Comparison of ENCODE assay signal across 12 cellular contexts in the genomic region with DNA sequence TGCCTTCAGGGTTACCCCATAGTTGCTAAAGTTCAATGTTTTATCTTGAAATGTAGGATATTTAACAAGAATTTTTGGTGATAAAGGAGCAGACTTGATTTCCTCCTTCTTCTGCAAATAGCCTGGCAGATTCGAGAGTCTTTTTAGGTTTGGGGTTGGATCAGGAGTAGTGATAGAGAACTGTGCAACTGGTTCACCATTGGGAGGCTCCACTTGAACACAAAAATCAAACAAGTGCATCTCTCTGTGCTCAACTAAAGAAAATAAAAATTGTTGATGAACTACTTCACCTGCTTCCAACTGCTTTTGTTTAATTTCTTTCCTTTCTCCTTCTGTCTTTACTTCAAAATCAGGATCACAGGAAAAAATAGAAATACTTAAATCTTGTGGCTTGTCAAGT. TPM values are rescaled to one million over a fixed set of nuclear protein-coding genes. Genes with fewer than 3 reads are reported as not detected.
DNase-seq lines count a peak whose midpoint lies in the region; ATAC-seq and TF ChIP-seq lines count a peak whose summit lies in the region.
"Had no signal": no experiment of that assay in that cellular context is flagged by ENCODE, and none has a peak within 500 bp of the region (broad histone marks: within the 10 kb centered on the region; RNA-seq: fewer than 3 reads in every experiment).

No MANE protein-coding gene starts in this region.

- no peak overlapping the region for H3K27ac Mint-ChIP-seq in activated CD8-positive, alpha-beta T cell treated with anti-CD3 and anti-CD28 coated beads, Interleukin-2, amount 10 ng/mL, durations not matched to agents 7 days and 5 days
- H3K27ac Mint-ChIP-seq: CD8-positive, alpha-beta T cell had no signal

- no peak overlapping the region for H2AFZ ChIP-seq in OCI-LY3 (ENCODE audit: low read depth, low read length)

- H3K9ac ChIP-seq in OCI-LY3 (ENCODE audit: low read length), result no peak overlapping the region

- H3K4me1 ChIP-seq in OCI-LY3 (ENCODE audit: low read length) (no peaks in the 10 kb centered on the region), foreskin keratinocyte (peaks cover 8% of the 10 kb centered on the region), upper lobe of right lung (peaks cover 3% of the 10 kb centered on the region)

- intact Hi-C loops in Right ventricle myocardium superior (cut with DNase I) (loop anchor here (5.0 to 10.0 kb wide), 2 partner anchors 146 to 439 kb away; no protein-coding TSS in a partner anchor), cardiac septum (cut with DNase I) (loop anchor here (2.0 kb wide), 1 partner anchor 440 kb away; no protein-coding TSS in a partner anchor), upper lobe of right lung (cut with DNase I) (no loop called here)

- H3K27me3 Mint-ChIP-seq in activated CD8-positive, alpha-beta T cell treated with anti-CD3 and anti-CD28 coated beads, Interleukin-2, amount 10 ng/mL, durations not matched to agents 7 days and 5 days (ENCODE audit: low read depth), result no peaks in the 10 kb centered on the region

- H3K4me3 ChIP-seq in OCI-LY3 (ENCODE audit: low read length), result no peak overlapping the region
- H3K4me3 ChIP-seq in upper lobe of right lung, result no peak overlapping the region

- H3K36me3 ChIP-seq in OCI-LY3 (replicated peaks; ENCODE audit: low read depth, low read length) (no peaks in the 10 kb centered on the region), upper lobe of right lung (no peaks in the 10 kb centered on the region)

- peak; percentile 81 for ATAC-seq in Right ventricle myocardium superior (ENCODE audit: poor library complexity)
- no peak for ATAC-seq in foreskin keratinocyte
- ATAC-seq in upper lobe of right lung, result peak; percentile 65
- ATAC-seq in activated CD8-positive, alpha-beta T cell treated with anti-CD3 and anti-CD28 coated beads, Interleukin-2, amount 10 ng/mL, durations not matched to agents 7 days and 5 days, result no peak
- ATAC-seq: CD8-positive, alpha-beta T cell had no signal

- no peak overlapping the region for H3K4me2 ChIP-seq in OCI-LY3 (ENCODE audit: low read length)

- H4K20me1 ChIP-seq in OCI-LY3 (ENCODE audit: insufficient read depth, low read length), result no peaks in the 10 kb centered on the region

- POLR2A ChIA-PET in activated CD8-positive, alpha-beta T cell treated with anti-CD3 and anti-CD28 coated beads, Interleukin-2, amount 10 ng/mL, durations not matched to agents 7 days and 5 days (lab: Charles Lee), result no interaction called here

- no peak overlapping the region for H3K4me3 Mint-ChIP-seq in activated CD8-positive, alpha-beta T cell treated with anti-CD3 and anti-CD28 coated beads, Interleukin-2, amount 10 ng/mL, durations not matched to agents 7 days and 5 days
- H3K4me3 Mint-ChIP-seq: CD8-positive, alpha-beta T cell had no signal

- H3K4me1 Mint-ChIP-seq in activated CD8-positive, alpha-beta T cell treated with anti-CD3 and anti-CD28 coated beads, Interleukin-2, amount 10 ng/mL, durations not matched to agents 7 days and 5 days (ENCODE audit: low read depth), result no peaks in the 10 kb centered on the region

- H3K36me3 Mint-ChIP-seq in activated CD8-positive, alpha-beta T cell treated with anti-CD3 and anti-CD28 coated beads, Interleukin-2, amount 10 ng/mL, durations not matched to agents 7 days and 5 days (ENCODE audit: low read depth), result no peaks in the 10 kb centered on the region
- H3K36me3 Mint-ChIP-seq: CD8-positive, alpha-beta T cell had no signal

- no peak overlapping the region for H3K27ac ChIP-seq in OCI-LY3 (ENCODE audit: low read length)
- H3K27ac ChIP-seq in foreskin keratinocyte, result no peak overlapping the region
- no peak overlapping the region for H3K27ac ChIP-seq in upper lobe of right lung

- H3K27me3 ChIP-seq in OCI-LY3 (ENCODE audit: low read depth, low read length) (no peaks in the 10 kb centered on the region), foreskin keratinocyte (no peaks in the 10 kb centered on the region), upper lobe of right lung (no peaks in the 10 kb centered on the region)

- no peaks in the 10 kb centered on the region for H3K79me2 ChIP-seq in OCI-LY3 (ENCODE audit: low read length)

- TF ChIP-seq CTCF in OCI-LY3 (IDR thresholded peaks at IDR 0.05; ENCODE audit: low read depth, low read length), result peak; percentile 58
- peak; percentile 39 for TF ChIP-seq CTCF in foreskin keratinocyte (conservative IDR thresholded peaks at IDR 0.05)
- TF ChIP-seq CTCF in upper lobe of right lung (IDR thresholded peaks at IDR 0.05), result peak; percentile 33

- CTCF ChIA-PET in activated CD8-positive, alpha-beta T cell treated with anti-CD3 and anti-CD28 coated beads, Interleukin-2, amount 10 ng/mL, durations not matched to agents 7 days and 5 days (lab: Charles Lee), result no interaction called here

- no peak for DNase-seq in Right ventricle myocardium superior
- no peak for DNase-seq in cardiac septum (ENCODE audit: low spot score)
- no peak for DNase-seq in foreskin keratinocyte
- DNase-seq in upper lobe of right lung, result no peak
- no peak for DNase-seq in activated CD8-positive, alpha-beta T cell treated with anti-CD3 and anti-CD28 coated beads, Interleukin-2, amount 10 ng/mL, durations not matched to agents 7 days and 5 days
- no peak for DNase-seq in NCI-H510A treated with DMSO at 0.1 percent for 48 hours (lab: John Stamatoyannopoulos, UW)
- no peak for DNase-seq in NCI-H526 (lab: John Stamatoyannopoulos, UW)
- DNase-seq: aorta; CD8-positive, alpha-beta T cell; mesenchymal stem cell; stimulated activated CD4-positive, alpha-beta T cell treated with anti-CD3 and anti-CD28 coated beads, Interleukin-4, amount 100 ng/mL, for 1 hour had no signal

- H3K9me3 ChIP-seq in OCI-LY3 (ENCODE audit: insufficient read depth, low read length), result no peaks in the 10 kb centered on the region
- H3K9me3 ChIP-seq in upper lobe of right lung, result no peaks in the 10 kb centered on the region

- no peaks in the 10 kb centered on the region for H3K9me3 Mint-ChIP-seq in activated CD8-positive, alpha-beta T cell treated with anti-CD3 and anti-CD28 coated beads, Interleukin-2, amount 10 ng/mL, durations not matched to agents 7 days and 5 days (ENCODE audit: insufficient read depth)
- H3K9me3 Mint-ChIP-seq: CD8-positive, alpha-beta T cell had no signal

RNA-seq across cellular contexts. Expression of a gene that starts 58.5 kb away (rescaled TPM):
- total RNA-seq in Right ventricle myocardium superior (0.19 TPM), cardiac septum (0.13 TPM), foreskin keratinocyte (7.9 and 15.2 TPM in 2 replicates), upper lobe of right lung (22.1 TPM)
- polyA plus RNA-seq in foreskin keratinocyte, result 0.91 and 1.8 TPM in 2 replicates
- total RNA-seq in activated CD8-positive, alpha-beta T cell treated with anti-CD3 and anti-CD28 coated beads, Interleukin-2, amount 10 ng/mL, durations not matched to agents 7 days and 5 days, result under 1 TPM; 0.39 to 0.55 TPM

Comparison
In these comparisons a context has a peak if more than half of its experiments do, and no peak if none do; other contexts are left out.
1. ATAC-seq: peak in Right ventricle myocardium superior (single experiment) and upper lobe of right lung (single experiment); none in foreskin keratinocyte (single experiment) and activated CD8-positive, alpha-beta T cell treated with anti-CD3 and anti-CD28 coated beads, Interleukin-2, amount 10 ng/mL, durations not matched to agents 7 days and 5 days (single experiment).
2. Peak in every context shown above with its lines, with median percentiles within 50 percentile points of each other: CTCF ChIP-seq.